In genomic region chr6:157763129-157763893, GRCh38 we compare ENCODE assay signal across 1 cellular context.
TF ChIP-seq lines count a peak whose summit lies in the region.

No MANE protein-coding gene starts in this region.

TF ChIP-seq in HepG2, 621 proteins besides CTCF, POLR2A, EP300 and RAD21 (continued from another document and continues in another):
- TF ChIP-seq ZHX2 (IDR thresholded peaks at IDR 0.05; ENCODE audit: low read depth) (peak; percentile 45; the same call in 1 of the 2 replicates), ZHX2 (CRISPR knock-in tag; IDR thresholded peaks at IDR 0.05; ENCODE audit: borderline replicate concordance) (no peak), ZNF724P (CRISPR knock-in tag; IDR thresholded peaks at IDR 0.05; ENCODE audit: borderline replicate concordance) (peak; percentile 15; the same call in 1 of the 2 replicates), SYNCRIP (IDR thresholded peaks at IDR 0.05; ENCODE audit: insufficient read depth, low read depth, low read length) (no peak), CCDC6 (CRISPR knock-in tag; IDR thresholded peaks at IDR 0.05) (0 out of 2 replicates have a peak, but pooled peaks have one; percentile 46), ZMYM3 (CRISPR knock-in tag; IDR thresholded peaks at IDR 0.05) (no peak), MAF1 (CRISPR knock-in tag; IDR thresholded peaks at IDR 0.05; ENCODE audit: borderline replicate concordance) (no peak), ZNF362 (CRISPR knock-in tag; IDR thresholded peaks at IDR 0.05; ENCODE audit: borderline replicate concordance) (0 out of 2 replicates have a peak, but pooled peaks have one; percentile 11), ZBTB38 (CRISPR knock-in tag; IDR thresholded peaks at IDR 0.05) (peak; percentile 80), JUN (CRISPR knock-in tag; IDR thresholded peaks at IDR 0.05) (peak; percentile 92), LCORL (IDR thresholded peaks at IDR 0.05) (no peak), LCORL (CRISPR knock-in tag; IDR thresholded peaks at IDR 0.05) (peak; percentile 91), MXI1 (IDR thresholded peaks at IDR 0.05; ENCODE audit: borderline replicate concordance, low read depth, low read length) (peak; percentile 67; the same call in 1 of the 3 replicates), ZNF549 (CRISPR knock-in tag; IDR thresholded peaks at IDR 0.05) (no peak), RCOR2 (CRISPR knock-in tag; IDR thresholded peaks at IDR 0.05) (peak; percentile 42; the same call in 1 of the 2 replicates), POLR2G (IDR thresholded peaks at IDR 0.05; ENCODE audit: low read depth, low read length) (peak; percentile 40; the same call in 1 of the 2 replicates), FOXA3 (CRISPR knock-in tag; IDR thresholded peaks at IDR 0.05) (peak; percentile 70; the same call in 1 of the 2 replicates), MTF2 (CRISPR knock-in tag; IDR thresholded peaks at IDR 0.05; ENCODE audit: borderline replicate concordance) (peak; percentile 76; the same call in 1 of the 2 replicates), FOXP4 (CRISPR knock-in tag; IDR thresholded peaks at IDR 0.05) (0 out of 2 replicates have a peak, but pooled peaks have one; percentile 46), TRIM24 (CRISPR knock-in tag; IDR thresholded peaks at IDR 0.05) (no peak), ERF (CRISPR knock-in tag; IDR thresholded peaks at IDR 0.05) (peak; percentile 81), TCF7 (IDR thresholded peaks at IDR 0.05; ENCODE audit: low read depth) (no peak), ZMYM4 (CRISPR knock-in tag; IDR thresholded peaks at IDR 0.05) (peak; percentile 45; the same call in 1 of the 2 replicates), RFX1 (IDR thresholded peaks at IDR 0.05) (no peak), ZNF124 (CRISPR knock-in tag; IDR thresholded peaks at IDR 0.05) (no peak), ZNF607 (CRISPR knock-in tag; IDR thresholded peaks at IDR 0.05; ENCODE audit: borderline replicate concordance) (0 out of 2 replicates have a peak, but pooled peaks have one; percentile 41), ZNF784 (CRISPR knock-in tag; IDR thresholded peaks at IDR 0.05; ENCODE audit: borderline replicate concordance) (no peak), ZNF646 (CRISPR knock-in tag; IDR thresholded peaks at IDR 0.05) (peak; percentile 18; the same call in 1 of the 2 replicates), ZSCAN29 (CRISPR knock-in tag; conservative IDR thresholded peaks at IDR 0.05) (no peak), ZFX (CRISPR knock-in tag; IDR thresholded peaks at IDR 0.05; ENCODE audit: low read depth) (peak; percentile 88), SALL1 (CRISPR knock-in tag; IDR thresholded peaks at IDR 0.05) (peak; percentile 92), SAP130 (CRISPR knock-in tag; IDR thresholded peaks at IDR 0.05; ENCODE audit: low read depth) (peak; percentile 93), YEATS2 (CRISPR knock-in tag; IDR thresholded peaks at IDR 0.05; ENCODE audit: borderline replicate concordance) (peak; percentile 64; the same call in 1 of the 2 replicates), SMAD3 (CRISPR knock-in tag; IDR thresholded peaks at IDR 0.05) (peak; percentile 39; the same call in 1 of the 2 replicates), ZNF556 (CRISPR knock-in tag; IDR thresholded peaks at IDR 0.05; ENCODE audit: borderline replicate concordance) (0 out of 2 replicates have a peak, but pooled peaks have one; percentile 41), ZNF598 (CRISPR knock-in tag; IDR thresholded peaks at IDR 0.05; ENCODE audit: borderline replicate concordance) (peak; percentile 53; the same call in 1 of the 2 replicates), ZNF329 (CRISPR knock-in tag; IDR thresholded peaks at IDR 0.05; ENCODE audit: low read depth) (no peak), HNRNPLL (IDR thresholded peaks at IDR 0.05; ENCODE audit: low read depth, low read length, poor library complexity, severe bottlenecking) (no peak), ZSCAN20 (CRISPR knock-in tag; IDR thresholded peaks at IDR 0.05; ENCODE audit: borderline replicate concordance) (no peak)
- TF ChIP-seq, protein P1, sequence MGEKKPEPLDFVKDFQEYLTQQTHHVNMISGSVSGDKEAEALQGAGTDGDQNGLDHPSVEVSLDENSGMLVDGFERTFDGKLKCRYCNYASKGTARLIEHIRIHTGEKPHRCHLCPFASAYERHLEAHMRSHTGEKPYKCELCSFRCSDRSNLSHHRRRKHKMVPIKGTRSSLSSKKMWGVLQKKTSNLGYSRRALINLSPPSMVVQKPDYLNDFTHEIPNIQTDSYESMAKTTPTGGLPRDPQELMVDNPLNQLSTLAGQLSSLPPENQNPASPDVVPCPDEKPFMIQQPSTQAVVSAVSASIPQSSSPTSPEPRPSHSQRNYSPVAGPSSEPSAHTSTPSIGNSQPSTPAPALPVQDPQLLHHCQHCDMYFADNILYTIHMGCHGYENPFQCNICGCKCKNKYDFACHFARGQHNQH (CRISPR knock-in tag; IDR thresholded peaks at IDR 0.05): peak; percentile 50; the same call in 1 of the 2 replicates
- TF ChIP-seq, protein P2, sequence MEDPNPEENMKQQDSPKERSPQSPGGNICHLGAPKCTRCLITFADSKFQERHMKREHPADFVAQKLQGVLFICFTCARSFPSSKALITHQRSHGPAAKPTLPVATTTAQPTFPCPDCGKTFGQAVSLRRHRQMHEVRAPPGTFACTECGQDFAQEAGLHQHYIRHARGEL (CRISPR knock-in tag; IDR thresholded peaks at IDR 0.05): no peak
- TF ChIP-seq, protein P3, sequence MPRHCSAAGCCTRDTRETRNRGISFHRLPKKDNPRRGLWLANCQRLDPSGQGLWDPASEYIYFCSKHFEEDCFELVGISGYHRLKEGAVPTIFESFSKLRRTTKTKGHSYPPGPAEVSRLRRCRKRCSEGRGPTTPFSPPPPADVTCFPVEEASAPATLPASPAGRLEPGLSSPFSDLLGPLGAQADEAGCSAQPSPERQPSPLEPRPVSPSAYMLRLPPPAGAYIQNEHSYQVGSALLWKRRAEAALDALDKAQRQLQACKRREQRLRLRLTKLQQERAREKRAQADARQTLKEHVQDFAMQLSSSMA (CRISPR knock-in tag; IDR thresholded peaks at IDR 0.05): no peak
